Comparison of ENCODE assay signal across 1 cellular context in genomic region chr12:54004063-54004840, GRCh38.
TF ChIP-seq lines count a peak whose summit lies in the region.

No MANE protein-coding gene starts in this region.

TF ChIP-seq in HCT116, 20 proteins besides CTCF, POLR2A, EP300 and RAD21 (continued from another document):
- TF ChIP-seq REST (IDR thresholded peaks at IDR 0.05; ENCODE audit: low read depth), result no peak
- TF ChIP-seq SRF (IDR thresholded peaks at IDR 0.05; ENCODE audit: low read depth), result no peak
- TF ChIP-seq TCF7L2 (IDR thresholded peaks at IDR 0.05; ENCODE audit: borderline replicate concordance, extremely low read depth, insufficient read depth, insufficient read length), result no peak
- TF ChIP-seq EZH2 (IDR thresholded peaks at IDR 0.05), result no peak
- TF ChIP-seq ATF3 (IDR thresholded peaks at IDR 0.05), result no peak
- TF ChIP-seq CBX3 (IDR thresholded peaks at IDR 0.05; ENCODE audit: low read depth), result no peak
- TF ChIP-seq ZFX (IDR thresholded peaks at IDR 0.05), result no peak
- TF ChIP-seq CEBPB (IDR thresholded peaks at IDR 0.05; ENCODE audit: low read depth), result no peak
- TF ChIP-seq ELF1 (IDR thresholded peaks at IDR 0.05; ENCODE audit: borderline replicate concordance, low read depth), result no peak
- no peak for TF ChIP-seq JUND (IDR thresholded peaks at IDR 0.05)
- no peak for TF ChIP-seq EZH2phosphoT487 (IDR thresholded peaks at IDR 0.05; ENCODE audit: borderline replicate concordance)
- TF ChIP-seq SP1 (IDR thresholded peaks at IDR 0.05; ENCODE audit: low read depth), result no peak
- TF ChIP-seq YY1 (IDR thresholded peaks at IDR 0.05; ENCODE audit: extremely low read depth, insufficient replicate concordance, low read depth, low read length), result no peak
- TF ChIP-seq FOSL1 (IDR thresholded peaks at IDR 0.05; ENCODE audit: low read depth), result no peak
- TF ChIP-seq POLR2AphosphoS5 (IDR thresholded peaks at IDR 0.05; ENCODE audit: low read depth, low read length), result no peak
